8 cellular contexts compared by ENCODE assay signal in the genomic region with DNA sequence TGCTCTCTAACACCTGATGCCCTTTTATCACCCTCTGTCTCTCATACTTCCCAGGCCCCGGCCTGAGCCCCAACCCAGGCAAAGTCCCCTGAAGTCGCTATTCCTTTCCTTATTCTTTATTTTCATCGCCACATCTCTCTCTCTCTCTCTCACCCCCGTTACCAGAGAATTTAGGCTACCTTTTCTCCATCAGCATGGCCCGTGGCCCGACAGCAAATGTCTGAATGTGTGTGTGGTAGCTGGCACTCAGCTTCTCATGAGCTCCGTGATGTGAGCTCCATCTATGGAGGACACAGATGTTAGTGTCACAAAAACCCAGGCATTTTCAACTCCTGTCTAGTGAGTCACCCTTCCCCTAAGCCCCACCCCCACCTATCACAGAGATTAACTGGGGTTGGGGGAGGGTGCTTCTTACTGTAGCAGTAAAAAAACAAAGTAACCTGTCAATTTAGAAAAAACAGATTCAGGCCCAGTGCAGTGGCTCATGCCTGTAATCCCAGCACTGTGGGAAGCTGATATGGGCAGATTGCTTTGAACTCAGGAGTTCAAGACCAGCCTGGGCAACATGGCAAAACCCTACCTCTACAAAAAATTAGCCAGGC. TPM values are rescaled to one million over a fixed set of nuclear protein-coding genes. Genes with fewer than 3 reads are reported as not detected.
DNase-seq lines count a peak whose midpoint lies in the region; ATAC-seq and FAIRE-seq lines count a peak whose summit lies in the region.

No MANE protein-coding gene starts in this region.

- no peak overlapping the region for H2BK120ac ChIP-seq in neuronal stem cell (ENCODE audit: low read depth, low read length)

- H2AFZ ChIP-seq in neuronal stem cell (ENCODE audit: low read length), result peak overlapping the region; percentile 75

- peaks cover 11% of the 10 kb centered on the region in 2 donors for H3K4me1 ChIP-seq in neuronal stem cell (ENCODE audit: control insufficient read depth in 2 of 2, insufficient read depth in 1 of 2, low read depth in 1 of 2, low read length in 2 of 2)

- H3K9me3 ChIP-seq in neuronal stem cell (replicated peaks in 1 of 2; ENCODE audit: control insufficient read depth in 2 of 2, insufficient read depth in 1 of 2, low read depth in 1 of 2, low read length in 2 of 2), result no peaks in the 10 kb centered on the region

- H2BK5ac ChIP-seq in neuronal stem cell (ENCODE audit: low read length), result no peak overlapping the region

- H3K4me3 ChIP-seq in Jurkat, Clone E6-1 (ENCODE audit: low read length), result no peak overlapping the region
- no peak overlapping the region for H3K4me3 ChIP-seq in neuronal stem cell (ENCODE audit: low read length in 2 of 2)

- no peak overlapping the region for H2AK5ac ChIP-seq in neuronal stem cell (ENCODE audit: low read depth, low read length)

- peak; percentile 78 for DNase-seq in Jurkat, Clone E6-1 (ENCODE audit: low read depth, low spot score)
- DNase-seq in dermis blood vessel endothelial cell (peak; percentile 80), neuronal stem cell (ENCODE audit: low spot score) (no peak), urothelium cell line (ENCODE audit: low spot score) (peak; percentile 89), D341Med (ENCODE audit: low spot score) (no peak), caudate nucleus (lab: John Stamatoyannopoulos, UW) (no peak)

- no peak overlapping the region for H2BK12ac ChIP-seq in neuronal stem cell (ENCODE audit: low read length)

- no peaks in the 10 kb centered on the region for H3K79me1 ChIP-seq in neuronal stem cell (ENCODE audit: low read depth, low read length)

- H3K9ac ChIP-seq in neuronal stem cell (ENCODE audit: low read depth, low read length, poor library complexity), result no peak overlapping the region

- no peak overlapping the region for H3K14ac ChIP-seq in neuronal stem cell (ENCODE audit: low read length)

- H3K23ac ChIP-seq in neuronal stem cell (ENCODE audit: low read depth, low read length, poor library complexity), result no peak overlapping the region

- no peaks in the 10 kb centered on the region for H3K36me3 ChIP-seq in neuronal stem cell (replicated peaks in 1 of 2; ENCODE audit: control insufficient read depth in 2 of 2, insufficient read depth in 2 of 2, low read length in 2 of 2)

- 100% methylated on average over 1 of the region's 7 CpGs; no CpG with 5 or more reads in 1 of the 2 donors for WGBS in neuronal stem cell (ENCODE audit: extremely low coverage in 2 of 2, insufficient read length in 2 of 2, insufficient replicate concordance in 1 of 2), 2 donors

- no peak overlapping the region for H3K18ac ChIP-seq in neuronal stem cell (ENCODE audit: low read length)

- peak; percentile 74 for FAIRE-seq in urothelium cell line (lab: Jason Lieb, UNC)

- peak; percentile 25 for ATAC-seq in GM18907 (IDR thresholded peaks at IDR 0.05; ENCODE audit: unreplicated experiment)
- ATAC-seq in activated CD4-positive, CD25-positive, alpha-beta regulatory T cell treated with anti-CD3 and anti-CD28 coated beads, Interleukin-2, amount 50 U/mL, for 24 hours, result peak; percentile 75 to 76

- no peaks in the 10 kb centered on the region for H3K27me3 ChIP-seq in neuronal stem cell (ENCODE audit: control insufficient read depth in 3 of 3, insufficient read depth in 3 of 3, low read depth in 1 of 3, low read length in 3 of 3)

- no peak overlapping the region for H3K4me2 ChIP-seq in neuronal stem cell (ENCODE audit: insufficient read depth, low read length, poor library complexity, severe bottlenecking)

- H3K4ac ChIP-seq in neuronal stem cell (ENCODE audit: low read length), result no peak overlapping the region

- no peak overlapping the region for H4K8ac ChIP-seq in neuronal stem cell (ENCODE audit: low read depth, low read length)

- no peak overlapping the region for H4K91ac ChIP-seq in neuronal stem cell (ENCODE audit: low read depth, low read length, poor library complexity)

- no peak overlapping the region for H3K27ac ChIP-seq in neuronal stem cell (replicated peaks; ENCODE audit: low read length)
- H3K27ac ChIP-seq in caudate nucleus (ENCODE audit: low read depth, low read length), result no peak overlapping the region

- peak overlapping the region; percentile 31 for H2BK15ac ChIP-seq in neuronal stem cell (ENCODE audit: low read length)

RNA-seq across cellular contexts. Expression of a gene that starts 53.8 kb away (rescaled TPM):
- polyA plus RNA-seq in Jurkat, Clone E6-1 (2012; ENCODE audit: insufficient read depth, insufficient read length), result 14.6 TPM
- total RNA-seq in dermis blood vessel endothelial cell, result 4.2 and 5.3 TPM in 2 replicates
- polyA plus RNA-seq in neuronal stem cell (2013, experiment 1 of 2), result 9.6 TPM
- polyA plus RNA-seq in neuronal stem cell (2013, experiment 2 of 2), result 9.6 TPM

Comparison
In these comparisons a context has a peak if more than half of its experiments do, and no peak if none do; other contexts are left out.
1. DNase-seq: peak in Jurkat, Clone E6-1 (single experiment), dermis blood vessel endothelial cell (single experiment) and urothelium cell line (single experiment); none in neuronal stem cell (single experiment), D341Med (single experiment) and caudate nucleus (0 of 61).